Comparison of ENCODE assay signal across 9 cellular contexts in the genomic region with DNA sequence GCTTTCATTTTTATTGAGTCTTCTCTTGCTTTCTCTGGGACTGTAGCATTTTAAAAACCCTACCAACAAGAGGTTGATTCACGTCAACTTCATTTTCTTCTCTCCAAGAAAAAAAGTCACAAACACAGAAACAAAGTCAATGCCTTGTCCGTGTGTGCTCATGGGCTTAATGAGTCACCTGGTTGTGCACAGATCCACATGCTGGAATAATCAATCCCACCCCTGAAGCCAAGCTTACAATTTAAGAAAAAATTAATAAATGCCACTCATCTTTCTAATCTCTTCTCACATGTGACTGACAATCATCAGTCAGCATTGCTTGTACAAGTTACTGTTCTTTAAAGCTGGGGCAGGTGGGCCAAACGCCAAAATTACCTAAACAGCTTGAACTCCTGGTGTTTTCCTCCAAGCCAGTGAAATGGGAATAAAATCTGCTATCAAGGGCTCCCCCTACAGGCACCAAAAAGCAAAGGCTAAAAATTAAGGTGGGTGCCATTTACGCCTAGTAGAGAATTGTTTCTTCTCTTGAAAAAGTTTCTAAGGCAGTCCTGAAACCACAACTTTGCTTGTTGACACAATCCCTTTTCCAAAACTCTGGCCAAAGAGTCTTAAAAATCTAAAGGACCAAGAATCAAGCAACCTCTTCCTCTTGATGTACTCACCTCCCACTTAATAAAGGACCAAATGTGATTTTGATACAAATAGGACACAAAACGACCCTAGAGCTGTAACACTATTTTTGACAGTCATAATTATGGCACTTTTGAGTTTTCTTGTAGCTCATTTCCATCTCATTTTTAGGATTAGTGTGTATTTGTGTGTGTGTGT. TPM values are rescaled to one million over a fixed set of nuclear protein-coding genes. Genes with fewer than 3 reads are reported as not detected.
DNase-seq lines count a peak whose midpoint lies in the region; ATAC-seq, FAIRE-seq and TF ChIP-seq lines count a peak whose summit lies in the region.
"Had no signal": no experiment of that assay in that cellular context is flagged by ENCODE, and none has a peak within 500 bp of the region (broad histone marks: within the 10 kb centered on the region; RNA-seq: fewer than 3 reads in every experiment).

No MANE protein-coding gene starts in this region.

- TF ChIP-seq EP300 in HepG2 (IDR thresholded peaks at IDR 0.05; ENCODE audit: low read depth in 2 of 2, low read length in 2 of 2) (no peak), HepG2 (CRISPR knock-in tag; IDR thresholded peaks at IDR 0.05; ENCODE audit: borderline replicate concordance) (no peak)

- H3K27ac Mint-ChIP-seq in CD14-positive monocyte (peak overlapping the region in 1 of 7 donors; percentile 50), MCF 10A (ENCODE audit: low read depth, unreplicated experiment) (no peak overlapping the region)

- BruUV-seq in MCF 10A (replicated peaks; lab: Mats Ljungman, UMichigan), result no TSS peak
- no TSS peak for BruUV-seq in HepG2 (replicated peaks; lab: Mats Ljungman, UMichigan)

- no peak for TF ChIP-seq POLR2A in HepG2 (IDR thresholded peaks at IDR 0.05; ENCODE audit: insufficient read depth in 1 of 2, low read depth in 2 of 2, low read length in 2 of 2)

- WGBS in HepG2 (ENCODE audit: low lambda C conversion rate), result 42% methylated on average over 5 of the region's 5 CpGs

- H4K20me1 ChIP-seq in HepG2 (ENCODE audit: insufficient read depth, low read length), result no peaks in the 10 kb centered on the region

- TF ChIP-seq CTCF in CD14-positive monocyte (IDR thresholded peaks at IDR 0.05) (peak; percentile 78), GM12874 (IDR thresholded peaks at IDR 0.05; ENCODE audit: insufficient read depth, low read depth, low read length) (peak; percentile 70), MCF 10A (IDR thresholded peaks at IDR 0.05; ENCODE audit: unreplicated experiment) (peak; percentile 64), HepG2 (CRISPR knock-in tag; IDR thresholded peaks at IDR 0.05) (peak; percentile 73)

- no peak overlapping the region for H3K9ac ChIP-seq in HepG2 (ENCODE audit: insufficient read depth, low read depth, low read length)

- H3K9me3 Mint-ChIP-seq in CD14-positive monocyte, result no peaks in the 10 kb centered on the region
- no peaks in the 10 kb centered on the region for H3K9me3 Mint-ChIP-seq in MCF 10A (ENCODE audit: unreplicated experiment)

- no peak overlapping the region for H2AFZ ChIP-seq in HepG2 (ENCODE audit: low read length)

- ATAC-seq in HepG2 (peak; percentile 66), GM19397 (IDR thresholded peaks at IDR 0.05; ENCODE audit: unreplicated experiment) (no peak), HG03045 (IDR thresholded peaks at IDR 0.05; ENCODE audit: unreplicated experiment) (no peak)

- H3K79me2 ChIP-seq in HepG2 (ENCODE audit: insufficient read depth, low read length), result no peaks in the 10 kb centered on the region

- no peaks in the 10 kb centered on the region for H3K27me3 ChIP-seq in HepG2 (ENCODE audit: control insufficient read depth in 1 of 2, insufficient read depth in 2 of 2, low read length in 2 of 2)
- H3K27me3 ChIP-seq: SJSA1 had no signal

- peaks cover 6% of the 10 kb centered on the region in 2 experiments; a peak in 4 of 5 replicates for H3K36me3 ChIP-seq in HepG2 (replicated peaks in 1 of 2; ENCODE audit: control insufficient read depth in 1 of 2, insufficient read depth in 2 of 2, low read length in 2 of 2)
- H3K36me3 ChIP-seq: SJSA1 had no signal

- in situ Hi-C loops in HepG2 (cut with HindIII; ENCODE audit: extremely low pct_ligation_motif_present, low pct_unique_long_range_greater_than_20kb), result no loop called here

- H3K4me3 Mint-ChIP-seq in CD14-positive monocyte (no peak overlapping the region), MCF 10A (ENCODE audit: unreplicated experiment) (no peak overlapping the region)

- peaks cover 26% of the 10 kb centered on the region for H3K4me1 Mint-ChIP-seq in CD14-positive monocyte
- peaks cover 5% of the 10 kb centered on the region for H3K4me1 Mint-ChIP-seq in MCF 10A (ENCODE audit: insufficient read depth, unreplicated experiment)

- H3K36me3 Mint-ChIP-seq in CD14-positive monocyte (peaks cover 40 to 54% of the 10 kb centered on the region in 2 donors), MCF 10A (ENCODE audit: insufficient read depth, unreplicated experiment) (peaks cover 26% of the 10 kb centered on the region)

- intact Hi-C loops in CD14-positive monocyte (cut with micrococcal nuclease) (loop anchor here in 1 of 2 donors (10.0 kb wide), 2 partner anchors 186 to 224 kb away; no protein-coding TSS in a partner anchor), MCF 10A (cut with micrococcal nuclease) (loop anchor here (1.0 to 5.0 kb wide), 2 partner anchors 191 to 269 kb away; partner anchors contain the start of genes NCBP1 and TSTD2), HepG2 (cut with micrococcal nuclease; ENCODE audit: unreplicated experiment) (loop anchor here (1.0 kb wide), 1 partner anchor 191 kb away; no protein-coding TSS in a partner anchor)

- TF ChIP-seq RAD21 in HepG2 (CRISPR knock-in tag; IDR thresholded peaks at IDR 0.05), result peak; percentile 51; the same call in 1 of the 2 replicates

- H3K4me3 ChIP-seq in HepG2 (replicated peaks in 1 of 3; ENCODE audit: insufficient read depth in 1 of 3, low read depth in 2 of 3, low read length in 3 of 3), result no peak overlapping the region
- H3K4me3 ChIP-seq: SJSA1 had no signal

- peak overlapping the region; percentile 7 for H3K27ac ChIP-seq in HepG2 (ENCODE audit: extremely low read length, insufficient read depth, low read length)
- H3K27ac ChIP-seq: SJSA1 had no signal

- POLR2A ChIA-PET in MCF 10A (lab: Yijun Ruan, JAX) (interaction anchor here (0.8 to 2.1 kb wide), 7 partner anchors 17 to 203 kb away, joined by 3 to 11 read pairs (median 5); partner anchors contain the start of genes TRMO and XPA), HepG2 (lab: Yijun Ruan, JAX) (interaction anchor here (1.2 to 1.4 kb wide), 3 partner anchors 21 to 204 kb away, joined by 3 to 5 read pairs (median 4); partner anchors contain the start of genes TRMO and XPA)

- H3K4me2 ChIP-seq in HepG2 (ENCODE audit: low read depth, low read length), result no peak overlapping the region

- H3K4me1 ChIP-seq in HepG2 (ENCODE audit: insufficient read depth, low read length), result peaks cover 8% of the 10 kb centered on the region
- H3K4me1 ChIP-seq: SJSA1 had no signal

- peak; percentile 64 for FAIRE-seq in HepG2 (lab: Jason Lieb, UNC)

- no peaks in the 10 kb centered on the region for H3K9me3 ChIP-seq in HepG2 (ENCODE audit: low read length)
- H3K9me3 ChIP-seq: SJSA1 had no signal

- H3K27me3 Mint-ChIP-seq in CD14-positive monocyte (ENCODE audit: low read depth in 3 of 3) (peaks cover 0 to 2% (median 0%) of the 10 kb centered on the region in 3 donors), MCF 10A (ENCODE audit: insufficient read depth, unreplicated experiment) (no peaks in the 10 kb centered on the region)

- CTCF ChIA-PET in MCF 10A (lab: Yijun Ruan, JAX), result interaction anchor here (0.6 to 6.7 kb wide), 55 partner anchors 9 to 404 kb away, joined by 3 to 101 read pairs (median 4); partner anchors contain the start of genes TRMO and XPA
- CTCF ChIA-PET in HepG2 (lab: Yijun Ruan, JAX; ENCODE audit: low intra/inter-chr PET ratio, low total read pairs), result interaction anchor here (1.1 to 1.8 kb wide), 2 partner anchors 11 to 190 kb away, joined by 4 to 22 read pairs; no protein-coding TSS in a partner anchor

- DNase-seq in CD14-positive monocyte (ENCODE audit: low spot score) (no peak), NCI-H2227 treated with DMSO at 0.1 percent for 48 hours (lab: John Stamatoyannopoulos, UW) (peak; percentile 23), MCF 10A (ENCODE audit: unreplicated experiment) (peak; percentile 68), HepG2 (ENCODE audit: low spot score) (peak; percentile 28), islet precursor cell (no peak)

RNA-seq across cellular contexts. Expression of gene TRMO, which starts 21.3 kb away (rescaled TPM):
- polyA plus RNA-seq in CD14-positive monocyte, result 10 to 100 TPM; 13.4 to 13.5 TPM
- 10.0 and 10.3 TPM in 2 replicates for total RNA-seq in MCF 10A (2022)
- 18.6 and 21.5 TPM in 2 replicates for total RNA-seq in HepG2 (2016; rRNA removed; fragmentation: Illumina TruSeq; extraction: Trizol)
- 5.1 and 6.9 TPM in 2 replicates for total RNA-seq in HepG2 (2016; cell fraction: cytosol; rRNA removed; fragmentation: Illumina TruSeq; extraction: Trizol; ENCODE audit: low read depth)
- 17.8 and 21.7 TPM in 2 replicates for total RNA-seq in HepG2 (2016; cell fraction: insoluble cytoplasmic fraction; rRNA removed; fragmentation: Illumina TruSeq; extraction: Trizol)
- total RNA-seq in HepG2 (2016; cell fraction: membrane; rRNA removed; fragmentation: Illumina TruSeq; extraction: Trizol), result 13.1 and 14.0 TPM in 2 replicates
- 19.3 and 21.1 TPM in 2 replicates for total RNA-seq in HepG2 (2016; cell fraction: nucleus; rRNA removed; fragmentation: Illumina TruSeq; extraction: Trizol)
- polyA plus RNA-seq in HepG2 (2011; rRNA removed), result 8.7 and 10.5 TPM in 2 replicates
- 5.8 and 10.2 TPM in 2 replicates for polyA plus RNA-seq in HepG2 (2011; cell fraction: cytosol; rRNA removed)
- 8.7 and 9.0 TPM in 2 replicates for polyA plus RNA-seq in HepG2 (2011; cell fraction: nucleus; rRNA removed)
- polyA plus RNA-seq in HepG2 (2012), result 7.6 and 8.2 TPM in 2 replicates
- 5.2 and 5.5 TPM in 2 replicates for polyA plus RNA-seq in HepG2 (2016; cell fraction: cytosol; fragmentation: Illumina TruSeq; extraction: Trizol; ENCODE audit: low read depth)
- 16.8 and 17.3 TPM in 2 replicates for polyA plus RNA-seq in HepG2 (2016; cell fraction: insoluble cytoplasmic fraction; fragmentation: Illumina TruSeq; extraction: Trizol; ENCODE audit: low read depth)
- 8.8 and 10.8 TPM in 2 replicates for polyA plus RNA-seq in HepG2 (2016; cell fraction: membrane; fragmentation: Illumina TruSeq; extraction: Trizol; ENCODE audit: low read depth)
- 13.7 and 21.3 TPM in 2 replicates for polyA plus RNA-seq in HepG2 (2016; cell fraction: nucleus; fragmentation: Illumina TruSeq; extraction: Trizol; ENCODE audit: insufficient read depth, low read depth)
- 7.5 and 16.1 TPM in 2 replicates for polyA minus RNA-seq in HepG2 (2011; rRNA and poly(A)+ RNA removed; ENCODE audit: low replicate concordance)
- polyA minus RNA-seq in HepG2 (2011; cell fraction: cytosol; rRNA and poly(A)+ RNA removed), result 3.9 and 6.8 TPM in 2 replicates
- 28.2 and 32.2 TPM in 2 replicates for polyA minus RNA-seq in HepG2 (2011; cell fraction: nucleus; rRNA and poly(A)+ RNA removed)

RNA-seq across cellular contexts. Expression of gene HEMGN, which starts 37.0 kb away (rescaled TPM):
- polyA plus RNA-seq in CD14-positive monocyte (under 1 TPM in 1 of 2 donors, not detected in 1; 0.18 TPM), HepG2 (2011; rRNA removed) (not detected in 2 replicates)
- total RNA-seq in MCF 10A (2022) (not detected in 2 replicates), HepG2 (2016; rRNA removed; fragmentation: Illumina TruSeq; extraction: Trizol) (not detected in 2 replicates)
- total RNA-seq in HepG2 (2016; cell fraction: cytosol; rRNA removed; fragmentation: Illumina TruSeq; extraction: Trizol; ENCODE audit: low read depth), result not detected in 2 replicates
- total RNA-seq in HepG2 (2016; cell fraction: insoluble cytoplasmic fraction; rRNA removed; fragmentation: Illumina TruSeq; extraction: Trizol), result not detected in 2 replicates
- total RNA-seq in HepG2 (2016; cell fraction: membrane; rRNA removed; fragmentation: Illumina TruSeq; extraction: Trizol), result not detected in 2 replicates
- not detected in 2 replicates for total RNA-seq in HepG2 (2016; cell fraction: nucleus; rRNA removed; fragmentation: Illumina TruSeq; extraction: Trizol)
- polyA plus RNA-seq in HepG2 (2011; cell fraction: cytosol; rRNA removed), result not detected in 2 replicates
- polyA plus RNA-seq in HepG2 (2011; cell fraction: nucleus; rRNA removed), result not detected in 2 replicates
- not detected in 2 replicates for polyA plus RNA-seq in HepG2 (2012)
- polyA plus RNA-seq in HepG2 (2016; cell fraction: cytosol; fragmentation: Illumina TruSeq; extraction: Trizol; ENCODE audit: low read depth), result not detected in 2 replicates
- not detected in 2 replicates for polyA plus RNA-seq in HepG2 (2016; cell fraction: insoluble cytoplasmic fraction; fragmentation: Illumina TruSeq; extraction: Trizol; ENCODE audit: low read depth)
- not detected in 2 replicates for polyA plus RNA-seq in HepG2 (2016; cell fraction: membrane; fragmentation: Illumina TruSeq; extraction: Trizol; ENCODE audit: low read depth)
- not detected in 2 replicates for polyA plus RNA-seq in HepG2 (2016; cell fraction: nucleus; fragmentation: Illumina TruSeq; extraction: Trizol; ENCODE audit: insufficient read depth, low read depth)
- polyA minus RNA-seq in HepG2 (2011; rRNA and poly(A)+ RNA removed; ENCODE audit: low replicate concordance), result 0.10 TPM in 1 of 2 replicates, not detected in the other
- not detected in 2 replicates for polyA minus RNA-seq in HepG2 (2011; cell fraction: cytosol; rRNA and poly(A)+ RNA removed)
- polyA minus RNA-seq in HepG2 (2011; cell fraction: nucleus; rRNA and poly(A)+ RNA removed), result not detected in 2 replicates
- total RNA-seq: SJSA1 had no signal

RNA-seq across cellular contexts. Expression of gene FOXE1, which starts 47.9 kb away (rescaled TPM):
- not detected for polyA plus RNA-seq in CD14-positive monocyte
- total RNA-seq in MCF 10A (2022), result not detected in 2 replicates
- total RNA-seq in HepG2 (2016; rRNA removed; fragmentation: Illumina TruSeq; extraction: Trizol), result not detected in 2 replicates
- total RNA-seq in HepG2 (2016; cell fraction: cytosol; rRNA removed; fragmentation: Illumina TruSeq; extraction: Trizol; ENCODE audit: low read depth), result not detected in 2 replicates
- total RNA-seq in HepG2 (2016; cell fraction: insoluble cytoplasmic fraction; rRNA removed; fragmentation: Illumina TruSeq; extraction: Trizol), result not detected in 2 replicates
- not detected in 2 replicates for total RNA-seq in HepG2 (2016; cell fraction: membrane; rRNA removed; fragmentation: Illumina TruSeq; extraction: Trizol)
- not detected in 2 replicates for total RNA-seq in HepG2 (2016; cell fraction: nucleus; rRNA removed; fragmentation: Illumina TruSeq; extraction: Trizol)
- polyA plus RNA-seq in HepG2 (2011; rRNA removed), result not detected in 2 replicates
- polyA plus RNA-seq in HepG2 (2011; cell fraction: cytosol; rRNA removed), result not detected in 2 replicates
- polyA plus RNA-seq in HepG2 (2011; cell fraction: nucleus; rRNA removed), result not detected in 2 replicates
- polyA plus RNA-seq in HepG2 (2012), result 0.04 TPM in 1 of 2 replicates, not detected in the other
- not detected in 2 replicates for polyA plus RNA-seq in HepG2 (2016; cell fraction: cytosol; fragmentation: Illumina TruSeq; extraction: Trizol; ENCODE audit: low read depth)
- polyA plus RNA-seq in HepG2 (2016; cell fraction: insoluble cytoplasmic fraction; fragmentation: Illumina TruSeq; extraction: Trizol; ENCODE audit: low read depth), result not detected in 2 replicates
- not detected in 2 replicates for polyA plus RNA-seq in HepG2 (2016; cell fraction: membrane; fragmentation: Illumina TruSeq; extraction: Trizol; ENCODE audit: low read depth)
- polyA plus RNA-seq in HepG2 (2016; cell fraction: nucleus; fragmentation: Illumina TruSeq; extraction: Trizol; ENCODE audit: insufficient read depth, low read depth), result not detected in 2 replicates
- 1.2 TPM in 1 of 2 replicates, not detected in the other for polyA minus RNA-seq in HepG2 (2011; rRNA and poly(A)+ RNA removed; ENCODE audit: low replicate concordance)
- polyA minus RNA-seq in HepG2 (2011; cell fraction: cytosol; rRNA and poly(A)+ RNA removed), result not detected in 2 replicates
- not detected in 2 replicates for polyA minus RNA-seq in HepG2 (2011; cell fraction: nucleus; rRNA and poly(A)+ RNA removed)

Comparison
In these comparisons a context has a peak if more than half of its experiments do, and no peak if none do; other contexts are left out.
1. DNase-seq: peak in NCI-H2227 treated with DMSO at 0.1 percent for 48 hours (single experiment), MCF 10A (single experiment) and HepG2 (single experiment); none in CD14-positive monocyte (single experiment) and islet precursor cell (single experiment).
2. Peak in every context shown above with its lines, with median percentiles within 50 percentile points of each other: CTCF ChIP-seq.